11 cellular contexts compared by ENCODE assay signal in the genomic region with DNA sequence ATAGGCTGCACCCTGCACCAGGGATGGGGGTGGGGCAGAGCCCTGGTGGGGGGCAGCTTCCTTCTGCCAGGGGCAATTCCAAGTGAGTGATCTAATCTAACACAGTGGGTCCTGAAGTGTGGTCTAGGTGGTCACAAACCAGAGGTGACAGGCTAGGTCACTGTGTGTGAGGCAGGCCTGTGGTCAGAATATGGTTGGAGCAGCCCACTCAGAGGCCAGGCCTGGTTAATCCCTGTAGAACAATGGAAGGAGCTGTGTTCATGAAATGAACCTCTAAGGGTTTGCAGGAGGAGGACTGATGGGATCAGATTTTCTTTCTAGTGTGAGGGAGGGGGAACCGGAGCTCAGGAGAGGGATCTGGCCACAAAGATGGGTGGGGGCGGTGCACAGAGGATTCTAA. TPM values are rescaled to one million over a fixed set of nuclear protein-coding genes. Genes with fewer than 3 reads are reported as not detected.
A peak's percentile ranks its signal among the peaks of the same experiment; 100 is the strongest.
DNase-seq lines count a peak whose midpoint lies in the region; ATAC-seq and TF ChIP-seq lines count a peak whose summit lies in the region.
"Had no signal": no experiment of that assay in that cellular context is flagged by ENCODE, and none has a peak within 500 bp of the region (broad histone marks: within the 10 kb centered on the region; RNA-seq: fewer than 3 reads in every experiment).

No MANE protein-coding gene starts in this region.

- H3K4me3 ChIP-seq in SJSA1 (no peak overlapping the region), dorsolateral prefrontal cortex (no peak overlapping the region)
- H3K4me3 ChIP-seq: skin epidermis had no signal

- H3K27me3 ChIP-seq in SJSA1 (replicated peaks) (no peaks in the 10 kb centered on the region), dorsolateral prefrontal cortex (no peaks in the 10 kb centered on the region)

- no peaks in the 10 kb centered on the region for H3K36me3 Mint-ChIP-seq in activated T-cell treated with anti-CD3 and anti-CD28 coated beads, Interleukin-2, amount 50 U/mL, for 24 hours (ENCODE audit: low read depth)
- no peaks in the 10 kb centered on the region for H3K36me3 Mint-ChIP-seq in stimulated activated naive B cell treated with anti-CD40 and anti-IgM and Interleukin-4, amounts not matched to agents 10 μg/mL and 1 μg/mL and 100 μg/mL, for 72 hours

- no peak for DNase-seq in activated T-cell treated with anti-CD3 and anti-CD28 coated beads, Interleukin-2, amount 50 U/mL, for 24 hours
- DNase-seq in activated T-cell treated with anti-CD3 and anti-CD28 coated beads, Interleukin-2, amount 50 U/mL, for 1 hour = no peak
- DNase-seq in SJSA1 (ENCODE audit: low read depth in 1 of 2, low spot score in 2 of 2) (peak; percentile 67 to 76), dorsolateral prefrontal cortex (peak in 1 of 10 donors; percentile 26), LoVo (ENCODE audit: low spot score) (no peak)
- no peak for DNase-seq in stimulated activated naive B cell treated with anti-CD40 and anti-IgM and Interleukin-4, amounts not matched to agents 10 μg/mL and 1 μg/mL and 100 μg/mL, for 72 hours
- DNase-seq in stimulated activated CD4-positive, alpha-beta T cell treated with anti-CD3 and anti-CD28 coated beads, Interleukin-15, amount 100 ng/mL, for 24 hours = no peak
- DNase-seq: cerebellar nuclear complex, NCI-H2081 treated with DMSO at 0.1 percent for 48 hours had no signal

- ATAC-seq in stimulated activated naive B cell treated with anti-CD40 and anti-IgM and Interleukin-4, amounts not matched to agents 10 μg/mL and 1 μg/mL and 100 μg/mL, for 72 hours (replicated peaks) = no peak
- ATAC-seq in HG02870 (IDR thresholded peaks at IDR 0.05; ENCODE audit: unreplicated experiment) = no peak

- peaks cover 36% of the 10 kb centered on the region for H3K4me1 ChIP-seq in SJSA1 (replicated peaks)

- H3K4me3 Mint-ChIP-seq in activated T-cell treated with anti-CD3 and anti-CD28 coated beads, Interleukin-2, amount 50 U/mL, for 24 hours = no peak overlapping the region
- no peak overlapping the region for H3K4me3 Mint-ChIP-seq in stimulated activated naive B cell treated with anti-CD40 and anti-IgM and Interleukin-4, amounts not matched to agents 10 μg/mL and 1 μg/mL and 100 μg/mL, for 72 hours

- no peaks in the 10 kb centered on the region for H3K9me3 ChIP-seq in SJSA1 (replicated peaks)

- peak overlapping the region; percentile 62 for H3K27ac ChIP-seq in SJSA1
- H3K27ac ChIP-seq in dorsolateral prefrontal cortex = peak overlapping the region in 47 of 59 donors; percentile 2 to 76 (median 54)

- H3K27ac Mint-ChIP-seq in activated T-cell treated with anti-CD3 and anti-CD28 coated beads, Interleukin-2, amount 50 U/mL, for 24 hours = peak overlapping the region; percentile 73
- H3K27ac Mint-ChIP-seq in stimulated activated naive B cell treated with anti-CD40 and anti-IgM and Interleukin-4, amounts not matched to agents 10 μg/mL and 1 μg/mL and 100 μg/mL, for 72 hours = peak overlapping the region; percentile 39

- TF ChIP-seq CTCF in dorsolateral prefrontal cortex (IDR thresholded peaks at IDR 0.05 in 54 of 56, conservative IDR thresholded peaks at IDR 0.05 in 2 of 56; ENCODE audit: low read depth in 1 of 56, partially characterized antibody in 56 of 56) = no peak

- intact Hi-C loops in dorsolateral prefrontal cortex (cut with DNase I) = loop anchor here in 1 of 2 donors (5.0 kb wide), 1 partner anchor 62 kb away; no protein-coding TSS in a partner anchor

- H3K36me3 ChIP-seq in SJSA1 = no peaks in the 10 kb centered on the region

- no peaks in the 10 kb centered on the region for H3K27me3 Mint-ChIP-seq in activated T-cell treated with anti-CD3 and anti-CD28 coated beads, Interleukin-2, amount 50 U/mL, for 24 hours
- H3K27me3 Mint-ChIP-seq in stimulated activated naive B cell treated with anti-CD40 and anti-IgM and Interleukin-4, amounts not matched to agents 10 μg/mL and 1 μg/mL and 100 μg/mL, for 72 hours = peaks cover 0 to 5% of the 10 kb centered on the region in 2 donors

- no peaks in the 10 kb centered on the region for H3K9me3 Mint-ChIP-seq in activated T-cell treated with anti-CD3 and anti-CD28 coated beads, Interleukin-2, amount 50 U/mL, for 24 hours
- H3K9me3 Mint-ChIP-seq in stimulated activated naive B cell treated with anti-CD40 and anti-IgM and Interleukin-4, amounts not matched to agents 10 μg/mL and 1 μg/mL and 100 μg/mL, for 72 hours = no peaks in the 10 kb centered on the region

- H3K4me1 Mint-ChIP-seq in activated T-cell treated with anti-CD3 and anti-CD28 coated beads, Interleukin-2, amount 50 U/mL, for 24 hours (ENCODE audit: low read depth) = peaks cover 53% of the 10 kb centered on the region
- peaks cover 12 to 17% of the 10 kb centered on the region in 2 donors for H3K4me1 Mint-ChIP-seq in stimulated activated naive B cell treated with anti-CD40 and anti-IgM and Interleukin-4, amounts not matched to agents 10 μg/mL and 1 μg/mL and 100 μg/mL, for 72 hours

RNA-seq across cellular contexts. Expression of a gene that starts 10.0 kb away (rescaled TPM):
- 60.8 and 65.8 TPM in 2 replicates for total RNA-seq in SJSA1 (2014; rRNA removed; shearing (Covaris generic))
- total RNA-seq in dorsolateral prefrontal cortex = 10 to 100 TPM; 40.9 to 83.1 (median 60.2) TPM

RNA-seq across cellular contexts. Expression of a gene that starts 35.8 kb away (rescaled TPM):
- total RNA-seq in SJSA1 (2014; rRNA removed; shearing (Covaris generic)) = 51.8 and 68.9 TPM in 2 replicates
- 100 to 1,000 TPM in 119 of 120 experiments, 10 to 100 TPM in 1; 98.4 to 283 (median 185) TPM for total RNA-seq in dorsolateral prefrontal cortex

Comparison
In these comparisons a context has a peak if more than half of its experiments do, and no peak if none do; other contexts are left out.
1. DNase-seq: peak in SJSA1 (2 of 2); none in activated T-cell treated with anti-CD3 and anti-CD28 coated beads, Interleukin-2, amount 50 U/mL, for 24 hours (single experiment), activated T-cell treated with anti-CD3 and anti-CD28 coated beads, Interleukin-2, amount 50 U/mL, for 1 hour (single experiment), stimulated activated naive B cell treated with anti-CD40 and anti-IgM and Interleukin-4, amounts not matched to agents 10 μg/mL and 1 μg/mL and 100 μg/mL, for 72 hours (single experiment), LoVo (single experiment) and stimulated activated CD4-positive, alpha-beta T cell treated with anti-CD3 and anti-CD28 coated beads, Interleukin-15, amount 100 ng/mL, for 24 hours (single experiment).